Comparison of ENCODE assay signal across 20 cellular contexts in genomic region chr3:47428585-47429145, GRCh38. TPM values are rescaled to one million over a fixed set of nuclear protein-coding genes. Genes with fewer than 3 reads are reported as not detected.
DNase-seq lines count a peak whose midpoint lies in the region; ATAC-seq and TF ChIP-seq lines count a peak whose summit lies in the region.
"Had no signal": no experiment of that assay in that cellular context is flagged by ENCODE, and none has a peak within 500 bp of the region (broad histone marks: within the 10 kb centered on the region; RNA-seq: fewer than 3 reads in every experiment).

No MANE protein-coding gene starts in this region.

- no peak overlapping the region for H3K4me3 ChIP-seq in fibroblast of pulmonary artery (replicated peaks; ENCODE audit: low read depth, low read length)

- CTCF ChIA-PET in activated CD8-positive, alpha-beta T cell treated with anti-CD3 and anti-CD28 coated beads for 36 hours (lab: Charles Lee) = interaction anchor here (0.9 to 2.9 kb wide), 3 partner anchors 7 to 48 kb away, joined by 4 to 14 read pairs (median 5); no protein-coding TSS in a partner anchor
- CTCF ChIA-PET in activated CD8-positive, alpha-beta T cell treated with anti-CD3 and anti-CD28 coated beads, Interleukin-2, amount 10 ng/mL, durations not matched to agents 7 days and 5 days (lab: Charles Lee) = no interaction called here

- no peaks in the 10 kb centered on the region for H3K9me3 ChIP-seq in T-helper 17 cell (ENCODE audit: control insufficient read depth, low read length, poor library complexity, severe bottlenecking)

- no peaks in the 10 kb centered on the region for H3K27me3 Mint-ChIP-seq in activated CD8-positive, alpha-beta T cell treated with anti-CD3 and anti-CD28 coated beads for 36 hours
- no peaks in the 10 kb centered on the region for H3K27me3 Mint-ChIP-seq in activated CD8-positive, alpha-beta T cell treated with anti-CD3 and anti-CD28 coated beads, Interleukin-2, amount 10 ng/mL, durations not matched to agents 7 days and 5 days (ENCODE audit: low read depth)
- no peaks in the 10 kb centered on the region for H3K27me3 Mint-ChIP-seq in T-helper 17 cell
- H3K27me3 Mint-ChIP-seq in stimulated activated naive B cell treated with anti-CD40 and anti-IgM and Interleukin-4, amounts not matched to agents 10 μg/mL and 1 μg/mL and 100 μg/mL, for 72 hours = no peaks in the 10 kb centered on the region

- POLR2A ChIA-PET in activated CD8-positive, alpha-beta T cell treated with anti-CD3 and anti-CD28 coated beads for 36 hours (lab: Charles Lee) = no interaction called here
- POLR2A ChIA-PET in activated CD8-positive, alpha-beta T cell treated with anti-CD3 and anti-CD28 coated beads, Interleukin-2, amount 10 ng/mL, durations not matched to agents 7 days and 5 days (lab: Charles Lee) = no interaction called here

- no peak for TF ChIP-seq CTCF in activated CD8-positive, alpha-beta T cell treated with anti-CD3 and anti-CD28 coated beads for 36 hours (IDR thresholded peaks at IDR 0.05)
- no peak for TF ChIP-seq CTCF in fibroblast of pulmonary artery (IDR thresholded peaks at IDR 0.05; ENCODE audit: low read length, missing control alignments)

- peaks cover 13% of the 10 kb centered on the region for H3K36me3 Mint-ChIP-seq in activated CD8-positive, alpha-beta T cell treated with anti-CD3 and anti-CD28 coated beads for 36 hours (ENCODE audit: low read depth)
- peaks cover 12% of the 10 kb centered on the region for H3K36me3 Mint-ChIP-seq in activated CD8-positive, alpha-beta T cell treated with anti-CD3 and anti-CD28 coated beads, Interleukin-2, amount 10 ng/mL, durations not matched to agents 7 days and 5 days (ENCODE audit: low read depth)
- peaks cover 8% of the 10 kb centered on the region for H3K36me3 Mint-ChIP-seq in T-helper 17 cell (ENCODE audit: low read depth)
- H3K36me3 Mint-ChIP-seq in stimulated activated naive B cell treated with anti-CD40 and anti-IgM and Interleukin-4, amounts not matched to agents 10 μg/mL and 1 μg/mL and 100 μg/mL, for 72 hours = peaks cover 19 to 61% of the 10 kb centered on the region in 2 donors

- H3K27ac Mint-ChIP-seq in activated CD8-positive, alpha-beta T cell treated with anti-CD3 and anti-CD28 coated beads for 36 hours = peak overlapping the region; percentile 22
- no peak overlapping the region for H3K27ac Mint-ChIP-seq in activated CD8-positive, alpha-beta T cell treated with anti-CD3 and anti-CD28 coated beads, Interleukin-2, amount 10 ng/mL, durations not matched to agents 7 days and 5 days
- H3K27ac Mint-ChIP-seq in T-helper 17 cell = peak overlapping the region; percentile 89
- H3K27ac Mint-ChIP-seq in stimulated activated naive B cell treated with anti-CD40 and anti-IgM and Interleukin-4, amounts not matched to agents 10 μg/mL and 1 μg/mL and 100 μg/mL, for 72 hours = peak overlapping the region; percentile 66

- ATAC-seq in activated CD8-positive, alpha-beta T cell treated with anti-CD3 and anti-CD28 coated beads for 36 hours = no peak
- ATAC-seq in activated CD8-positive, alpha-beta T cell treated with anti-CD3 and anti-CD28 coated beads, Interleukin-2, amount 10 ng/mL, durations not matched to agents 7 days and 5 days = no peak
- ATAC-seq in T-helper 17 cell = no peak
- no peak for ATAC-seq in stimulated activated naive B cell treated with anti-CD40 and anti-IgM and Interleukin-4, amounts not matched to agents 10 μg/mL and 1 μg/mL and 100 μg/mL, for 72 hours (replicated peaks)
- ATAC-seq in GM21526 (IDR thresholded peaks at IDR 0.05; ENCODE audit: low FRiP score, unreplicated experiment) = no peak

- intact Hi-C loops in activated CD8-positive, alpha-beta T cell treated with anti-CD3 and anti-CD28 coated beads for 36 hours (cut with micrococcal nuclease) = no loop called here

- no peaks in the 10 kb centered on the region for H3K4me1 Mint-ChIP-seq in activated CD8-positive, alpha-beta T cell treated with anti-CD3 and anti-CD28 coated beads for 36 hours (ENCODE audit: low read depth)
- peaks cover 3% of the 10 kb centered on the region for H3K4me1 Mint-ChIP-seq in activated CD8-positive, alpha-beta T cell treated with anti-CD3 and anti-CD28 coated beads, Interleukin-2, amount 10 ng/mL, durations not matched to agents 7 days and 5 days (ENCODE audit: low read depth)
- H3K4me1 Mint-ChIP-seq in T-helper 17 cell = peaks cover 10% of the 10 kb centered on the region
- H3K4me1 Mint-ChIP-seq in stimulated activated naive B cell treated with anti-CD40 and anti-IgM and Interleukin-4, amounts not matched to agents 10 μg/mL and 1 μg/mL and 100 μg/mL, for 72 hours = peaks cover 0 to 3% of the 10 kb centered on the region in 2 donors

- no peak for DNase-seq in activated CD8-positive, alpha-beta T cell treated with anti-CD3 and anti-CD28 coated beads for 36 hours
- no peak for DNase-seq in activated CD8-positive, alpha-beta T cell treated with anti-CD3 and anti-CD28 coated beads, Interleukin-2, amount 10 ng/mL, durations not matched to agents 7 days and 5 days
- DNase-seq in T-helper 17 cell (no peak), fibroblast of pulmonary artery (ENCODE audit: low read depth) (peak; percentile 11), NCI-H2029 (lab: John Stamatoyannopoulos, UW) (no peak)
- no peak for DNase-seq in stimulated activated naive B cell treated with anti-CD40 and anti-IgM and Interleukin-4, amounts not matched to agents 10 μg/mL and 1 μg/mL and 100 μg/mL, for 72 hours
- DNase-seq in stimulated activated CD4-positive, alpha-beta T cell treated with anti-CD3 and anti-CD28 coated beads, Interleukin-2, amount 100 ng/mL, for 48 hours = no peak
- DNase-seq: C1 segment of cervical spinal cord; COR-L47; DMS153; H7; Kasumi-1; MV-4-11; NCI-H1436; NCI-H2227 treated with DMSO at 0.1 percent for 48 hours; NCI-H526; NK-92 treated with Interleukin-12 subunit alpha and Interleukin-12 subunit beta, amount 100 ng/mL, for 24 hours; OCI-M1; RPMI8226 had no signal

- no peaks in the 10 kb centered on the region for H3K9me3 Mint-ChIP-seq in activated CD8-positive, alpha-beta T cell treated with anti-CD3 and anti-CD28 coated beads for 36 hours
- H3K9me3 Mint-ChIP-seq in activated CD8-positive, alpha-beta T cell treated with anti-CD3 and anti-CD28 coated beads, Interleukin-2, amount 10 ng/mL, durations not matched to agents 7 days and 5 days (ENCODE audit: insufficient read depth) = no peaks in the 10 kb centered on the region
- H3K9me3 Mint-ChIP-seq in stimulated activated naive B cell treated with anti-CD40 and anti-IgM and Interleukin-4, amounts not matched to agents 10 μg/mL and 1 μg/mL and 100 μg/mL, for 72 hours = no peaks in the 10 kb centered on the region

- H3K4me3 Mint-ChIP-seq in activated CD8-positive, alpha-beta T cell treated with anti-CD3 and anti-CD28 coated beads for 36 hours = no peak overlapping the region
- no peak overlapping the region for H3K4me3 Mint-ChIP-seq in activated CD8-positive, alpha-beta T cell treated with anti-CD3 and anti-CD28 coated beads, Interleukin-2, amount 10 ng/mL, durations not matched to agents 7 days and 5 days
- no peak overlapping the region for H3K4me3 Mint-ChIP-seq in T-helper 17 cell
- H3K4me3 Mint-ChIP-seq in stimulated activated naive B cell treated with anti-CD40 and anti-IgM and Interleukin-4, amounts not matched to agents 10 μg/mL and 1 μg/mL and 100 μg/mL, for 72 hours = no peak overlapping the region

RNA-seq across cellular contexts. Expression of gene SCAP, which starts 47.1 kb away (rescaled TPM):
- 10 to 100 TPM; 45.1 to 52.2 TPM for total RNA-seq in activated CD8-positive, alpha-beta T cell treated with anti-CD3 and anti-CD28 coated beads for 36 hours
- 10 to 100 TPM; 57.5 to 60.7 TPM for total RNA-seq in activated CD8-positive, alpha-beta T cell treated with anti-CD3 and anti-CD28 coated beads, Interleukin-2, amount 10 ng/mL, durations not matched to agents 7 days and 5 days
- total RNA-seq in T-helper 17 cell = 10 to 100 TPM; 78.5 to 81.9 TPM

RNA-seq across cellular contexts. Expression of gene PTPN23, which starts 47.8 kb away (rescaled TPM):
- total RNA-seq in activated CD8-positive, alpha-beta T cell treated with anti-CD3 and anti-CD28 coated beads for 36 hours = 10 to 100 TPM; 20.7 to 22.6 TPM
- total RNA-seq in activated CD8-positive, alpha-beta T cell treated with anti-CD3 and anti-CD28 coated beads, Interleukin-2, amount 10 ng/mL, durations not matched to agents 7 days and 5 days = 10 to 100 TPM; 31.0 to 33.2 TPM
- 10 to 100 TPM; 36.8 to 38.6 TPM for total RNA-seq in T-helper 17 cell
